ENCODE assay signal across 8 cellular contexts in genomic region chr5:132007399-132008162, GRCh38. TPM values are rescaled to one million over a fixed set of nuclear protein-coding genes. Genes with fewer than 3 reads are reported as not detected.
DNase-seq lines count a peak whose midpoint lies in the region; ATAC-seq lines count a peak whose summit lies in the region.

No MANE protein-coding gene starts in this region.

- H3K36me3 ChIP-seq in CD4-positive, CD25-positive, alpha-beta regulatory T cell (ENCODE audit: control insufficient read depth, insufficient read depth, low read length), result no peaks in the 10 kb centered on the region
- no peaks in the 10 kb centered on the region for H3K36me3 ChIP-seq in effector memory CD4-positive, alpha-beta T cell (ENCODE audit: control insufficient read depth, insufficient read depth, low read length)

- ATAC-seq in CD4-positive, CD25-positive, alpha-beta regulatory T cell (ENCODE audit: low read depth in 2 of 2), result peak; percentile 58 to 61
- ATAC-seq in GM19351 (IDR thresholded peaks at IDR 0.05; ENCODE audit: unreplicated experiment) (peak; percentile 78), HG03521 (IDR thresholded peaks at IDR 0.05; ENCODE audit: unreplicated experiment) (peak; percentile 45)

- H3K9me3 ChIP-seq in CD4-positive, CD25-positive, alpha-beta regulatory T cell (ENCODE audit: control insufficient read depth in 2 of 2, low read length in 2 of 2), result no peaks in the 10 kb centered on the region
- H3K9me3 ChIP-seq in effector memory CD4-positive, alpha-beta T cell (ENCODE audit: control insufficient read depth, low read length), result no peaks in the 10 kb centered on the region

- H3K4me1 Mint-ChIP-seq in CD4-positive, CD25-positive, alpha-beta regulatory T cell, result peaks cover 0 to 23% (median 12%) of the 10 kb centered on the region in 4 donors

- no peak overlapping the region for H3K4me3 ChIP-seq in CD4-positive, CD25-positive, alpha-beta regulatory T cell (ENCODE audit: low read depth, low read length)
- no peak overlapping the region for H3K4me3 ChIP-seq in effector memory CD4-positive, alpha-beta T cell (ENCODE audit: insufficient read depth, low read depth, low read length, poor library complexity, severe bottlenecking)

- H3K27ac Mint-ChIP-seq in CD4-positive, CD25-positive, alpha-beta regulatory T cell, result peak overlapping the region in 2 of 3 donors; percentile 69 to 73

- H3K27me3 Mint-ChIP-seq in CD4-positive, CD25-positive, alpha-beta regulatory T cell, result peaks cover 52% of the 10 kb centered on the region

- peak; percentile 53 to 85 (median 65) for DNase-seq in CD4-positive, CD25-positive, alpha-beta regulatory T cell
- DNase-seq in NOMO-1 (lab: John Stamatoyannopoulos, UW; ENCODE audit: unreplicated experiment in 2 of 2) (peak; percentile 24 to 58), medulla oblongata (ENCODE audit: extremely low spot score) (peak; percentile 94)
- peak; percentile 86 for DNase-seq in activated CD8-positive, alpha-beta memory T cell treated with anti-CD3 and anti-CD28 coated beads for 24 hours
- DNase-seq in effector memory CD4-positive, alpha-beta T cell, result peak; percentile 36 to 60 (median 39)
- peak; percentile 36 to 61 for DNase-seq in stimulated activated CD8-positive, alpha-beta memory T cell treated with anti-CD3 and anti-CD28 coated beads, Interleukin-2, amount 100 ng/mL, for 1 hour (ENCODE audit: low read depth in 2 of 2)

- peaks cover 13% of the 10 kb centered on the region for H3K4me1 ChIP-seq in CD4-positive, CD25-positive, alpha-beta regulatory T cell (ENCODE audit: control insufficient read depth, insufficient read depth, low read length, poor library complexity, severe bottlenecking)
- peaks cover 14% of the 10 kb centered on the region for H3K4me1 ChIP-seq in effector memory CD4-positive, alpha-beta T cell (ENCODE audit: control insufficient read depth, insufficient read depth, low read length, poor library complexity, severe bottlenecking)

- peak overlapping the region in 1 of 4 donors; percentile 67 for H3K4me3 Mint-ChIP-seq in CD4-positive, CD25-positive, alpha-beta regulatory T cell

- H3K9me3 Mint-ChIP-seq in CD4-positive, CD25-positive, alpha-beta regulatory T cell, result no peaks in the 10 kb centered on the region

- no peak overlapping the region for H3K27ac ChIP-seq in CD4-positive, CD25-positive, alpha-beta regulatory T cell (ENCODE audit: insufficient read depth, low read length, poor library complexity, severe bottlenecking)
- H3K27ac ChIP-seq in effector memory CD4-positive, alpha-beta T cell (ENCODE audit: insufficient read depth, low read length, poor library complexity, severe bottlenecking), result no peak overlapping the region

- no peaks in the 10 kb centered on the region for H3K36me3 Mint-ChIP-seq in CD4-positive, CD25-positive, alpha-beta regulatory T cell

- H3K27me3 ChIP-seq in CD4-positive, CD25-positive, alpha-beta regulatory T cell (ENCODE audit: control insufficient read depth, insufficient read depth, low read length), result peaks cover 18% of the 10 kb centered on the region
- H3K27me3 ChIP-seq in effector memory CD4-positive, alpha-beta T cell (replicated peaks; ENCODE audit: control insufficient read depth, insufficient read depth, low read length, poor library complexity, severe bottlenecking), result peaks cover 7% of the 10 kb centered on the region

RNA-seq across cellular contexts. Expression of gene ACSL6, which starts 3.9 kb away (rescaled TPM):
- total RNA-seq in CD4-positive, CD25-positive, alpha-beta regulatory T cell, result 5.5 TPM
- 1 to 10 TPM; 3.0 to 5.7 (median 4.5) TPM for polyA plus RNA-seq in CD4-positive, CD25-positive, alpha-beta regulatory T cell

RNA-seq across cellular contexts. Expression of gene IL3, which starts 52.9 kb away (rescaled TPM):
- not detected for total RNA-seq in CD4-positive, CD25-positive, alpha-beta regulatory T cell
- polyA plus RNA-seq in CD4-positive, CD25-positive, alpha-beta regulatory T cell, result not detected

Comparison
In these comparisons a context has a peak if more than half of its experiments do, and no peak if none do; other contexts are left out.
1. DNase-seq: peak in every context shown above with its lines; median percentile 94 in medulla oblongata; 86 in activated CD8-positive, alpha-beta memory T cell treated with anti-CD3 and anti-CD28 coated beads for 24 hours; 65 in CD4-positive, CD25-positive, alpha-beta regulatory T cell; 48 in stimulated activated CD8-positive, alpha-beta memory T cell treated with anti-CD3 and anti-CD28 coated beads, Interleukin-2, amount 100 ng/mL, for 1 hour; 41 in NOMO-1; 39 in effector memory CD4-positive, alpha-beta T cell.